In the genomic region with DNA sequence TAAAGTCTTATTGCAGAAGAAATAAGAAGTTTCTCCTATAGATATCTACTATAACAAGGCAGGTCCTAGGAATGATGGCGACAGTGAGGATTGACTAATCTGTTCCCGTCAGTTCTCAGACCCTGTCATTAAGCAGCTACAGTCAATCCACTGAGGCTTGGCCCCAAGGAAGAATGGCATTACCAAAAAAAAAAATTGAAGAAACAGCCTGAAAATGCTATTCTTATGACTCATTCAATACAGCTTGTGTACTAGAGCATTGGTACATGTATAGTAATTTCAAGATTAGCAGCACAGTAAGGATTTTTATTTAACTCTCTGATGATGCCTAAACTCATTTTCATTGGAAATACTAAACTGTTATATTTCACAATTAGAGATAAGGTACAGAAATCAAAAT, we compare ENCODE assay signal across 28 cellular contexts.
"Had no signal": no experiment of that assay in that cellular context is flagged by ENCODE, and none has a peak within 500 bp of the region (broad histone marks: within the 10 kb centered on the region; RNA-seq: fewer than 3 reads in every experiment).

No MANE protein-coding gene starts in this region.

- H3K27me3 ChIP-seq: ascending aorta, brain microvascular endothelial cell, colonic mucosa, esophagus squamous epithelium, gastrocnemius medialis, heart left ventricle had no signal

- H3K4me3 ChIP-seq: ascending aorta, colonic mucosa, esophagus squamous epithelium, gastrocnemius medialis, heart left ventricle had no signal

- H3K4me1 ChIP-seq: ascending aorta, colonic mucosa, esophagus squamous epithelium, gastrocnemius medialis, heart left ventricle had no signal

- H3K36me3 ChIP-seq: ascending aorta, brain microvascular endothelial cell, colonic mucosa, esophagus squamous epithelium, gastrocnemius medialis, heart left ventricle had no signal

- H3K9me3 ChIP-seq: ascending aorta, colonic mucosa, esophagus squamous epithelium, gastrocnemius medialis had no signal

- ATAC-seq: activated CD4-positive, alpha-beta T cell treated with anti-CD3 and anti-CD28 coated beads for 36 hours; activated CD8-positive, alpha-beta memory T cell treated with anti-CD3 and anti-CD28 coated beads, Interleukin-2, amount 10 ng/mL, durations not matched to agents 7 days and 5 days; activated CD8-positive, alpha-beta T cell treated with anti-CD3 and anti-CD28 coated beads, Interleukin-2, amount 10 ng/mL, durations not matched to agents 7 days and 5 days; activated naive CD4-positive, alpha-beta T cell treated with anti-CD3 and anti-CD28 coated beads, Interleukin-2, amount 50 U/mL, for 72 hours; gastrocnemius medialis; heart left ventricle; T-helper 17 cell had no signal

- DNase-seq: activated CD4-positive, alpha-beta memory T cell treated with anti-CD3 and anti-CD28 coated beads for 36 hours; activated CD4-positive, alpha-beta T cell treated with anti-CD3 and anti-CD28 coated beads for 36 hours; activated CD4-positive, alpha-beta T cell treated with anti-CD3 and anti-CD28 coated beads, Interleukin-2, amount 10 ng/mL, durations not matched to agents 24 days and 14 days; activated CD4-positive, CD25-positive, alpha-beta regulatory T cell; activated CD4-positive, CD25-positive, alpha-beta regulatory T cell treated with anti-CD3 and anti-CD28 coated beads, Interleukin-2, amount 50 U/mL, for 72 hours; activated CD8-positive, alpha-beta memory T cell treated with anti-CD3 and anti-CD28 coated beads, Interleukin-2, amount 10 ng/mL, durations not matched to agents 7 days and 5 days; activated CD8-positive, alpha-beta memory T cell treated with anti-CD3 and anti-CD28 coated beads, Interleukin-2, amount 50 U/mL, for 4 hours; activated CD8-positive, alpha-beta T cell treated with anti-CD3 and anti-CD28 coated beads, Interleukin-2, amount 10 ng/mL, durations not matched to agents 7 days and 5 days; activated gamma-delta T cell; activated naive CD4-positive, alpha-beta T cell; activated naive CD4-positive, alpha-beta T cell treated with anti-CD3 and anti-CD28 coated beads, Interleukin-2, amount 10 ng/mL, durations not matched to agents 7 days and 5 days; activated naive CD8-positive, alpha-beta T cell treated with anti-CD3 and anti-CD28 coated beads, Interleukin-2, amount 10 ng/mL, durations not matched to agents 7 days and 5 days; activated T-cell treated with anti-CD3 and anti-CD28 coated beads, Interleukin-2, amount 50 U/mL, for 1 hour; activated T-cell treated with anti-CD3 and anti-CD28 coated beads, Interleukin-2, amount 50 U/mL, for 48 hours; brain microvascular endothelial cell; colonic mucosa; effector CD8-positive, alpha-beta T cell; esophagus squamous epithelium; foreskin fibroblast; gastrocnemius medialis; glutamatergic neuron; heart left ventricle; T-helper 1 cell; T-helper 17 cell; T1000 had no signal

- H3K27ac ChIP-seq: ascending aorta, brain microvascular endothelial cell, colonic mucosa, epithelial cell of prostate, esophagus squamous epithelium, gastrocnemius medialis, heart left ventricle had no signal
